28 cellular contexts compared by ENCODE assay signal in the genomic region with DNA sequence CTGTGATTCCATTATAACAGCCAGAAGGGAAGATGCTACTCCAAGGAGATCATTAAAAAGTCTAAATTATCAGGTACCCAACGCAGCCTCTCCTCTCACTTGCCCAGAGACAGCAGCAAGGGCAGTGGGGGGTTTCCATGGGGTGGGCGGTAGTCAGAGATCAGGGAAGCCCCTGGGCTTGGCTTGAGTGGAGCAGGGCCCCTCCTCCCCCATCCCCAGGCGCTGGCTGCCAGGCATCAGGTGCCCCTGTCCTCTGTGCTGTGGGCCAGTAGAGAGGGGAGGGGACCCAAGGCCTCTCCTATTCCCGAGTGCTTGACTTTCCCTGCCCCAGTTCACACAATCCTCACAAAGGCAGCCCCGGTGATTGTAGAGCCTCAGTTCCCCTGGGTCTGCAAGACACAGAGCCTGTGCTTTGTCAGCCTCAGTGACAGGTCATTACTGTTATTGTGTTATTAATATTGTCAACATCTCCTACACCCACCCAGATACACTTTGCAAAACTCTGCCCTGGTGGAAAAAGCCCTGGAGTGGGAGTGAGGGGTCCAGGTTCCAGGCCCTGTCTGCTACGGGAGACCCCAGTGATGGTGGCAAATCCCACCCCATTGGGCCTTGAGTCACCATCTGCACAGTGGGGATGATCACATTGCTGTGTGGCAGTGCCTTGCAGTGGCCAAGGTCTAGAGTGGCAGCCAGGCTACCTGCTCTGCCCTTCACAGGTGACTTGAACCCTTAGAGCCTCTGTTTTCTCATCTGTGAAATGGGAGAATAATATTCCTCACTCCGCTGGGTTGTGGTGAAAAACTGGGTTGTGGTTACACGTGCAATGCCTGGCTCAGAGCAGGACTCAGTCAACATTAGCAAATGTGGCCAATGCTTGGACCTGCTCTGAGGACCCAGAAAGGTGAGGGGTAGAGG.
"Had no signal": no experiment of that assay in that cellular context is flagged by ENCODE, and none has a peak within 500 bp of the region (broad histone marks: within the 10 kb centered on the region; RNA-seq: fewer than 3 reads in every experiment).

No MANE protein-coding gene starts in this region.

- H3K27me3 ChIP-seq: ovary had no signal

- H3K9me3 ChIP-seq: gastrocnemius medialis, left ventricle myocardium inferior, neutrophil, ovary, tibial artery, upper lobe of right lung had no signal

- H3K4me3 Mint-ChIP-seq: activated CD4-positive, alpha-beta T cell treated with anti-CD3 and anti-CD28 coated beads for 36 hours; activated naive CD8-positive, alpha-beta T cell; natural killer cell; stimulated activated naive CD8-positive, alpha-beta T cell treated with anti-CD3 and anti-CD28 coated beads, Interleukin-15, Interleukin-2, amounts not matched to agents 100 ng/mL and 50 ng/mL, for 24 hours; T-helper 2 cell treated with Interferon-gamma antibody and Interleukin-4, amounts not matched to agents 5 μg/mL and 100 μg/mL, for 36 hours had no signal

- H3K27ac Mint-ChIP-seq: activated CD4-positive, alpha-beta T cell treated with anti-CD3 and anti-CD28 coated beads for 36 hours; activated naive CD8-positive, alpha-beta T cell; natural killer cell; progenitor cell of endocrine pancreas; stimulated activated naive CD8-positive, alpha-beta T cell treated with anti-CD3 and anti-CD28 coated beads, Interleukin-15, Interleukin-2, amounts not matched to agents 100 ng/mL and 50 ng/mL, for 24 hours; T-helper 2 cell treated with Interferon-gamma antibody and Interleukin-4, amounts not matched to agents 5 μg/mL and 100 μg/mL, for 36 hours had no signal

- H3K36me3 ChIP-seq: gastrocnemius medialis, left ventricle myocardium inferior, neutrophil, ovary, tibial artery, upper lobe of right lung had no signal

- H3K4me1 Mint-ChIP-seq: activated CD4-positive, alpha-beta T cell treated with anti-CD3 and anti-CD28 coated beads for 36 hours had no signal

- ATAC-seq: activated CD4-positive, alpha-beta T cell treated with anti-CD3 and anti-CD28 coated beads for 36 hours; gastrocnemius medialis; natural killer cell; sciatic nerve; upper lobe of right lung had no signal

- H3K27ac ChIP-seq: epithelial cell of prostate, gastrocnemius medialis, left ventricle myocardium inferior, neutrophil, ovary, skin epidermis, tibial artery, upper lobe of right lung had no signal

- H3K4me3 ChIP-seq: gastrocnemius medialis, left ventricle myocardium inferior, lung, ovary, skin epidermis, tibial artery, upper lobe of right lung had no signal

- DNase-seq: activated CD4-positive, alpha-beta T cell treated with anti-CD3 and anti-CD28 coated beads for 36 hours; activated CD4-positive, alpha-beta T cell treated with anti-CD3 and anti-CD28 coated beads, Interleukin-2, amount 50 U/mL, for 4 hours; activated CD4-positive, CD25-positive, alpha-beta regulatory T cell; activated effector memory CD4-positive, alpha-beta T cell treated with Interleukin-2 at 50 U/mL for 16 hours; activated naive CD4-positive, alpha-beta T cell treated with Interleukin-2 at 50 U/mL for 16 hours; activated T-cell treated with anti-CD3 and anti-CD28 coated beads for 4 hours; anterior cingulate cortex; dermis blood vessel endothelial cell; effector CD8-positive, alpha-beta T cell; gastrocnemius medialis; glutamatergic neuron; left ventricle myocardium inferior; mesendoderm; natural killer cell; ovary; stimulated activated CD4-positive, alpha-beta T cell treated with anti-CD3 and anti-CD28 coated beads, Interleukin-12 subunit alpha, Interleukin-12 subunit beta, amount 100 ng/mL, for 4 hours; stimulated activated CD4-positive, alpha-beta T cell treated with anti-CD3 and anti-CD28 coated beads, Interleukin-4, amount 100 ng/mL, for 1 hour; tibial artery; upper lobe of right lung had no signal
